In genomic region chr11:33761471-33761870, GRCh38 we compare ENCODE assay signal across 1 cellular context.
TF ChIP-seq lines count a peak whose summit lies in the region.

No MANE protein-coding gene starts in this region.

TF ChIP-seq in GM12878, 131 proteins besides CTCF, POLR2A, EP300 and RAD21 (continued from another document):
- no peak for TF ChIP-seq KLF5 (IDR thresholded peaks at IDR 0.05; ENCODE audit: partially characterized antibody)
- no peak for TF ChIP-seq ZNF592 (IDR thresholded peaks at IDR 0.05)
- no peak for TF ChIP-seq CHD4 (IDR thresholded peaks at IDR 0.05)
- no peak for TF ChIP-seq NFXL1 (IDR thresholded peaks at IDR 0.05; ENCODE audit: borderline replicate concordance)
- no peak for TF ChIP-seq ZSCAN29 (IDR thresholded peaks at IDR 0.05)
- TF ChIP-seq NFIC (IDR thresholded peaks at IDR 0.05; ENCODE audit: low read depth, low read length) = peak; percentile 42; the same call in 1 of the 2 replicates
- no peak for TF ChIP-seq CBX3 (IDR thresholded peaks at IDR 0.05; ENCODE audit: borderline replicate concordance, low read depth)
- peak; percentile 23; the same call in 1 of the 2 replicates for TF ChIP-seq RELB (IDR thresholded peaks at IDR 0.05; ENCODE audit: low read depth)
- peak; percentile 74; the same call in 1 of the 2 replicates for TF ChIP-seq JUND (IDR thresholded peaks at IDR 0.05; ENCODE audit: low read depth, low read length)
- peak; percentile 29; the same call in 1 of the 2 replicates for TF ChIP-seq RUNX3 (IDR thresholded peaks at IDR 0.05; ENCODE audit: low read length)
- TF ChIP-seq YY1 (IDR thresholded peaks at IDR 0.05; ENCODE audit: low read depth, low read length) = 0 out of 2 replicates have a peak, but pooled peaks have one; percentile 14
- no peak for TF ChIP-seq CHD2 (IDR thresholded peaks at IDR 0.05; ENCODE audit: borderline replicate concordance, low read depth, low read length)
- no peak for TF ChIP-seq ZBTB40 (IDR thresholded peaks at IDR 0.05; ENCODE audit: borderline replicate concordance)
- TF ChIP-seq CREB1 (IDR thresholded peaks at IDR 0.05; ENCODE audit: low read depth) = 0 out of 2 replicates have a peak, but pooled peaks have one; percentile 41
- TF ChIP-seq JUNB (IDR thresholded peaks at IDR 0.05) = peak; percentile 91
- peak; percentile 22; the same call in 1 of the 2 replicates for TF ChIP-seq DPF2 (IDR thresholded peaks at IDR 0.05)
- TF ChIP-seq BRCA1 (IDR thresholded peaks at IDR 0.05; ENCODE audit: low read depth, low read length) = no peak
- TF ChIP-seq ZBTB33 (IDR thresholded peaks at IDR 0.05) = no peak
- no peak for TF ChIP-seq E2F8 (IDR thresholded peaks at IDR 0.05; ENCODE audit: low read depth, partially characterized antibody)
- no peak for TF ChIP-seq LARP7 (IDR thresholded peaks at IDR 0.05)
- no peak for TF ChIP-seq ESRRA (IDR thresholded peaks at IDR 0.05; ENCODE audit: low read length)
- TF ChIP-seq BACH1 (IDR thresholded peaks at IDR 0.05; ENCODE audit: borderline replicate concordance) = 0 out of 2 replicates have a peak, but pooled peaks have one; percentile 24
- peak; percentile 23; the same call in 1 of the 2 replicates for TF ChIP-seq MTA2 (IDR thresholded peaks at IDR 0.05; ENCODE audit: low read depth)
- TF ChIP-seq IRF4 (IDR thresholded peaks at IDR 0.05; ENCODE audit: low read depth, low read length) = peak; percentile 90
- TF ChIP-seq NBN (IDR thresholded peaks at IDR 0.05) = no peak
- TF ChIP-seq IKZF2 (IDR thresholded peaks at IDR 0.05) = peak; percentile 14; a peak in 2 of 4 replicates
